ENCODE assay signal across 13 cellular contexts in the genomic region with DNA sequence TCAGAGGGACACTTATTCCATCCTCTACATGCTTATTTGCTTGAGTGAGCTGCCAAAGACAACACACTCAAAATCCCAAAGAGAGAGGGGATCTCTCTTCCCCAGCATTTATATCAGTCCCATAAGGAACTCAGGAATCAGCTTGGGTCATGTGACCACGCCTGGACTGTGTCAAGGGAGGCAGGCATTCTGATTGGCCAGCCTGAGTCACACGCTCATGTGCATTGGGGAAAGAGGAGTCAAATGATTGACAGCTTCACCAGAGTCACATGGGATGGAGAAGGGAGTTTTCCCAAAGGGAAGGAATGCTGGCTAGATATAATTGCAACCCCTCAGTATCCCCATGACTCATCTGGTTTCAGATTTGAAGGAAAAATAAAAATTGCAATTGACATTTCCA. TPM values are rescaled to one million over a fixed set of nuclear protein-coding genes. Genes with fewer than 3 reads are reported as not detected.
DNase-seq lines count a peak whose midpoint lies in the region; ATAC-seq and TF ChIP-seq lines count a peak whose summit lies in the region.
"Had no signal": no experiment of that assay in that cellular context is flagged by ENCODE, and none has a peak within 500 bp of the region (broad histone marks: within the 10 kb centered on the region; RNA-seq: fewer than 3 reads in every experiment).

No MANE protein-coding gene starts in this region.

- H3K9me3 ChIP-seq in SK-N-SH (no peaks in the 10 kb centered on the region), hepatocyte (ENCODE audit: low read depth) (no peaks in the 10 kb centered on the region)
- H3K9me3 ChIP-seq: upper lobe of left lung had no signal

- POLR2A ChIA-PET in SK-N-SH (lab: Yijun Ruan, JAX): no interaction called here

- ATAC-seq in left cardiac atrium (peak; percentile 38 to 57), GM21526 (IDR thresholded peaks at IDR 0.05; ENCODE audit: low FRiP score, unreplicated experiment) (no peak)
- ATAC-seq: Panc1 had no signal

- DNase-seq in left cardiac atrium (no peak), cardiac septum (ENCODE audit: low spot score) (no peak), SK-N-SH (peak; percentile 29), hepatocyte (ENCODE audit: low spot score) (peak; percentile 48), cerebellar nuclear complex (lab: John Stamatoyannopoulos, UW) (no peak), SW 1271 (lab: John Stamatoyannopoulos, UW) (no peak)
- DNase-seq in activated CD4-positive, alpha-beta T cell treated with anti-CD3 and anti-CD28 coated beads, Interleukin-2, amount 50 U/mL, for 4 hours: no peak
- DNase-seq: kidney glomerular epithelial cell; MM.1S; stimulated activated CD4-positive, alpha-beta T cell treated with anti-CD3 and anti-CD28 coated beads, Interleukin-12 subunit alpha, Interleukin-12 subunit beta, amount 100 ng/mL, for 4 hours had no signal

- H3K27me3 ChIP-seq in SK-N-SH (ENCODE audit: insufficient read depth): no peaks in the 10 kb centered on the region
- H3K27me3 ChIP-seq in hepatocyte: no peaks in the 10 kb centered on the region
- H3K27me3 ChIP-seq: upper lobe of left lung had no signal

- CTCF ChIA-PET in SK-N-SH (lab: Yijun Ruan, JAX): interaction anchor here (1.1 kb wide), 1 partner anchor 10 kb away, joined by 3 read pairs; no protein-coding TSS in a partner anchor

- H3K4me2 ChIP-seq in SK-N-SH (no peak overlapping the region), hepatocyte (peak overlapping the region; percentile 41)

- H3K4me3 ChIP-seq in SK-N-SH (ENCODE audit: low read depth in 2 of 2, low read length in 1 of 2) (no peak overlapping the region), hepatocyte (no peak overlapping the region)
- H3K4me3 ChIP-seq: upper lobe of left lung had no signal

- H4K20me1 ChIP-seq in SK-N-SH (ENCODE audit: insufficient read depth) (no peaks in the 10 kb centered on the region), hepatocyte (ENCODE audit: insufficient read depth, poor library complexity, severe bottlenecking) (no peaks in the 10 kb centered on the region)

- H3K36me3 ChIP-seq in SK-N-SH (replicated peaks in 1 of 2; ENCODE audit: control insufficient read depth in 1 of 2, insufficient read depth in 2 of 2, low read length in 1 of 2): no peaks in the 10 kb centered on the region
- no peaks in the 10 kb centered on the region for H3K36me3 ChIP-seq in hepatocyte (replicated peaks; ENCODE audit: insufficient read depth, low read depth)
- H3K36me3 ChIP-seq: upper lobe of left lung had no signal

- intact Hi-C loops in left cardiac atrium (cut with DNase I): no loop called here
- intact Hi-C loops in cardiac septum (cut with DNase I): no loop called here

- H3K79me2 ChIP-seq in SK-N-SH (ENCODE audit: insufficient read depth) (no peaks in the 10 kb centered on the region), hepatocyte (no peaks in the 10 kb centered on the region)

- no peak for TF ChIP-seq RAD21 in SK-N-SH (IDR thresholded peaks at IDR 0.05; ENCODE audit: low read length)

- H3K9me2 ChIP-seq in SK-N-SH (no peaks in the 10 kb centered on the region), hepatocyte (replicated peaks; ENCODE audit: insufficient read depth) (no peaks in the 10 kb centered on the region)

- H2AFZ ChIP-seq in SK-N-SH (ENCODE audit: low read depth): peak overlapping the region; percentile 59; the same call in 1 of the 2 replicates
- H2AFZ ChIP-seq in hepatocyte: no peak overlapping the region

- no peaks in the 10 kb centered on the region for H3K4me1 ChIP-seq in SK-N-SH (ENCODE audit: control insufficient read depth in 1 of 2, insufficient read depth in 2 of 2, low read depth in 1 of 2, low read length in 1 of 2)
- peaks cover 3% of the 10 kb centered on the region for H3K4me1 ChIP-seq in hepatocyte (ENCODE audit: insufficient read depth)

- no peak for TF ChIP-seq EP300 in SK-N-SH (IDR thresholded peaks at IDR 0.05; ENCODE audit: borderline replicate concordance in 1 of 2, low read depth in 1 of 2, low read length in 1 of 2)

- H3K9ac ChIP-seq in SK-N-SH: no peak overlapping the region

- TF ChIP-seq CTCF in SK-N-SH (IDR thresholded peaks at IDR 0.05) (no peak), hepatocyte (IDR thresholded peaks at IDR 0.05; ENCODE audit: poor library complexity) (no peak)

- 79% methylated on average over 2 of the region's 2 CpGs for WGBS in SK-N-SH (ENCODE audit: low lambda C conversion rate)
- 95% methylated on average over 2 of the region's 2 CpGs for WGBS in hepatocyte (ENCODE audit: low lambda C conversion rate, missing lambda C conversion rate)

- H3K27ac ChIP-seq in SK-N-SH (ENCODE audit: low read depth in 2 of 2, low read length in 1 of 2) (no peak overlapping the region), hepatocyte (peak overlapping the region; percentile 78)

- no peaks in the 10 kb centered on the region for H3F3A ChIP-seq in SK-N-SH (replicated peaks; ENCODE audit: insufficient read depth)

TF ChIP-seq in SK-N-SH, 30 proteins besides CTCF, POLR2A, EP300 and RAD21:
- TF ChIP-seq PBX3 (IDR thresholded peaks at IDR 0.05): peak; percentile 49
- peak; percentile 81 for TF ChIP-seq USF1 (IDR thresholded peaks at IDR 0.05; ENCODE audit: borderline replicate concordance, low read depth)
- no peak for TF ChIP-seq FOXJ3 (CRISPR knock-in tag; IDR thresholded peaks at IDR 0.05)
TF ChIP-seq in SK-N-SH: peak in this region for 2.

RNA-seq across cellular contexts. Expression of gene RWDD4, which starts 49.0 kb away (rescaled TPM):
- 10 to 100 TPM; 14.7 to 16.6 TPM for total RNA-seq in left cardiac atrium
- 17.5 TPM for total RNA-seq in cardiac septum
- polyA plus RNA-seq in SK-N-SH (2012; rRNA removed): 7.3 and 7.7 TPM in 2 replicates
- 11.1 and 14.9 TPM in 2 replicates for polyA plus RNA-seq in SK-N-SH (2012; cell fraction: cytosol; rRNA removed)
- polyA plus RNA-seq in SK-N-SH (2012; cell fraction: nucleus; rRNA removed): 4.2 and 4.3 TPM in 2 replicates
- total RNA-seq in hepatocyte: 30.3 TPM in 2 replicates
- 20.6 and 24.9 TPM in 2 replicates for polyA plus RNA-seq in hepatocyte

RNA-seq across cellular contexts. Expression of gene TRAPPC11, which starts 49.1 kb away (rescaled TPM):
- total RNA-seq in left cardiac atrium (10 to 100 TPM; 19.5 to 21.6 TPM), cardiac septum (21.3 TPM), hepatocyte (29.0 and 42.5 TPM in 2 replicates)
- polyA plus RNA-seq in SK-N-SH (2012; rRNA removed) (18.8 and 35.0 TPM in 2 replicates), hepatocyte (13.8 and 14.7 TPM in 2 replicates)
- 24.2 and 26.2 TPM in 2 replicates for polyA plus RNA-seq in SK-N-SH (2012; cell fraction: cytosol; rRNA removed)
- polyA plus RNA-seq in SK-N-SH (2012; cell fraction: nucleus; rRNA removed): 29.5 and 49.0 TPM in 2 replicates

Comparison
In these comparisons a context has a peak if more than half of its experiments do, and no peak if none do; other contexts are left out.
1. DNase-seq: peak in SK-N-SH (single experiment) and hepatocyte (single experiment); none in left cardiac atrium (single experiment), cardiac septum (single experiment), cerebellar nuclear complex (0 of 2), activated CD4-positive, alpha-beta T cell treated with anti-CD3 and anti-CD28 coated beads, Interleukin-2, amount 50 U/mL, for 4 hours (0 of 2) and SW 1271 (0 of 2).